Comparison of ENCODE assay signal across 7 cellular contexts in genomic region chr7:21401944-21402343, GRCh38.
"Had no signal": no experiment of that assay in that cellular context is flagged by ENCODE, and none has a peak within 500 bp of the region (broad histone marks: within the 10 kb centered on the region; RNA-seq: fewer than 3 reads in every experiment).

No MANE protein-coding gene starts in this region.

- FAIRE-seq: G401.6, GM12891, GM12892, GM18507, GM19239 had no signal

- DNase-seq: GDM1, GF-D8 had no signal
